Comparison of ENCODE assay signal across 8 cellular contexts in genomic region chr3:52771334-52771681, GRCh38. TPM values are rescaled to one million over a fixed set of nuclear protein-coding genes. Genes with fewer than 3 reads are reported as not detected.
A peak's percentile ranks its signal among the peaks of the same experiment; 100 is the strongest.
DNase-seq lines count a peak whose midpoint lies in the region; ATAC-seq, FAIRE-seq and TF ChIP-seq lines count a peak whose summit lies in the region.

No MANE protein-coding gene starts in this region.

- H2BK12ac ChIP-seq in neuronal stem cell (ENCODE audit: low read length): no peak overlapping the region

- H3K23ac ChIP-seq in neuronal stem cell (ENCODE audit: low read depth, low read length, poor library complexity): no peak overlapping the region

- H3K9me3 ChIP-seq in endothelial cell of umbilical vein (replicated peaks; ENCODE audit: control insufficient read depth, insufficient read depth, low read length) (no peaks in the 10 kb centered on the region), neuronal stem cell (replicated peaks in 1 of 2; ENCODE audit: control insufficient read depth in 2 of 2, insufficient read depth in 1 of 2, low read depth in 1 of 2, low read length in 2 of 2) (no peaks in the 10 kb centered on the region)

- H3K4ac ChIP-seq in neuronal stem cell (ENCODE audit: low read length): no peak overlapping the region

- no peak overlapping the region for H3K18ac ChIP-seq in neuronal stem cell (ENCODE audit: low read length)

- peaks cover 4% of the 10 kb centered on the region for H3K79me1 ChIP-seq in neuronal stem cell (ENCODE audit: low read depth, low read length)

- H3K27ac ChIP-seq in endothelial cell of umbilical vein (ENCODE audit: insufficient read depth, low read depth, low read length) (peak overlapping the region; percentile 54), neuronal stem cell (replicated peaks; ENCODE audit: low read length) (peak overlapping the region; percentile 77)

- H4K91ac ChIP-seq in neuronal stem cell (ENCODE audit: low read depth, low read length, poor library complexity): no peak overlapping the region

- H3K4me3 ChIP-seq in endothelial cell of umbilical vein (replicated peaks in 1 of 3; ENCODE audit: insufficient read depth in 1 of 3, low read depth in 1 of 3, low read length in 3 of 3) (peak overlapping the region; percentile 34 to 81 (median 73)), neuronal stem cell (ENCODE audit: low read length in 2 of 2) (peak overlapping the region; percentile 87 to 88)

- peak overlapping the region; percentile 59 for H2AK5ac ChIP-seq in neuronal stem cell (ENCODE audit: low read depth, low read length)

- CTCF ChIA-PET in endothelial cell of umbilical vein (lab: Charles Lee): interaction anchor here (0.7 to 1.6 kb wide), 2 partner anchors 9 to 49 kb away, joined by 4 to 11 read pairs; no protein-coding TSS in a partner anchor

- H3K4me1 ChIP-seq in endothelial cell of umbilical vein (ENCODE audit: control insufficient read depth, extremely low read depth, insufficient read depth, low read length) (peaks cover 12% of the 10 kb centered on the region), neuronal stem cell (ENCODE audit: control insufficient read depth in 2 of 2, insufficient read depth in 1 of 2, low read depth in 1 of 2, low read length in 2 of 2) (peaks cover 0 to 4% of the 10 kb centered on the region in 2 donors)

- no peak overlapping the region for H2BK15ac ChIP-seq in neuronal stem cell (ENCODE audit: low read length)

- H3K9ac ChIP-seq in endothelial cell of umbilical vein (replicated peaks; ENCODE audit: extremely low read depth, insufficient read depth, low read length): peak overlapping the region; percentile 67
- no peak overlapping the region for H3K9ac ChIP-seq in neuronal stem cell (ENCODE audit: low read depth, low read length, poor library complexity)

- H3K4me2 ChIP-seq in endothelial cell of umbilical vein (ENCODE audit: insufficient read depth, low read length): peak overlapping the region; percentile 74
- H3K4me2 ChIP-seq in neuronal stem cell (ENCODE audit: insufficient read depth, low read length, poor library complexity, severe bottlenecking): peak overlapping the region; percentile 41

- DNase-seq in NCI-H69 (lab: John Stamatoyannopoulos, UW) (peak; percentile 61), endothelial cell of umbilical vein (ENCODE audit: low read depth, low spot score) (no peak), neuronal stem cell (ENCODE audit: low spot score) (no peak), dermis blood vessel endothelial cell (no peak), AG08396 (ENCODE audit: low spot score) (no peak)

- peaks cover 13% of the 10 kb centered on the region for H3K79me2 ChIP-seq in endothelial cell of umbilical vein (ENCODE audit: control insufficient read depth, insufficient read depth, low read length)

- no peak overlapping the region for H2BK120ac ChIP-seq in neuronal stem cell (ENCODE audit: low read depth, low read length)

- H3K27me3 ChIP-seq in endothelial cell of umbilical vein (ENCODE audit: control insufficient read depth in 2 of 2, insufficient read depth in 2 of 2, low read length in 2 of 2) (no peaks in the 10 kb centered on the region), neuronal stem cell (ENCODE audit: control insufficient read depth in 3 of 3, insufficient read depth in 3 of 3, low read depth in 1 of 3, low read length in 3 of 3) (peaks cover 0 to 6% (median 0%) of the 10 kb centered on the region in 3 experiments)

- peak; percentile 9 for ATAC-seq in GM19035 (IDR thresholded peaks at IDR 0.05; ENCODE audit: unreplicated experiment)
- no peak for ATAC-seq in GM19455 (IDR thresholded peaks at IDR 0.05; ENCODE audit: unreplicated experiment)
- no peak for ATAC-seq in GM21390 (IDR thresholded peaks at IDR 0.05; ENCODE audit: unreplicated experiment)

- no peaks in the 10 kb centered on the region for H3K9me1 ChIP-seq in endothelial cell of umbilical vein (replicated peaks; ENCODE audit: control insufficient read depth, extremely low read depth, insufficient read depth, low read length)

- no peak for FAIRE-seq in endothelial cell of umbilical vein (lab: Jason Lieb, UNC)

- BruUV-seq in endothelial cell of umbilical vein (replicated peaks; lab: Mats Ljungman, UMichigan): TSS peak; percentile 97

- H3K36me3 ChIP-seq in endothelial cell of umbilical vein (ENCODE audit: control insufficient read depth in 2 of 2, extremely low read depth in 1 of 2, insufficient read depth in 2 of 2, low read length in 2 of 2) (peaks cover 0 to 3% of the 10 kb centered on the region in 2 experiments), neuronal stem cell (replicated peaks in 1 of 2; ENCODE audit: control insufficient read depth in 2 of 2, insufficient read depth in 2 of 2, low read length in 2 of 2) (peaks cover 7 to 23% of the 10 kb centered on the region in 2 donors)

- no peak overlapping the region for H3K14ac ChIP-seq in neuronal stem cell (ENCODE audit: low read length)

- no peaks in the 10 kb centered on the region for H4K20me1 ChIP-seq in endothelial cell of umbilical vein (replicated peaks; ENCODE audit: control insufficient read depth, extremely low read depth, insufficient read depth, low read length)

- no CpG with 5 or more reads among the region's 5 CpGs for WGBS in neuronal stem cell (ENCODE audit: extremely low coverage in 2 of 2, insufficient read length in 2 of 2, insufficient replicate concordance in 1 of 2), 2 donors

- no peak for TF ChIP-seq POLR2A in endothelial cell of umbilical vein (IDR thresholded peaks at IDR 0.05; ENCODE audit: low read depth, low read length)

- POLR2A ChIA-PET in endothelial cell of umbilical vein (lab: Charles Lee): no interaction called here

- no peak for TF ChIP-seq CTCF in endothelial cell of umbilical vein (IDR thresholded peaks at IDR 0.05; ENCODE audit: extremely low read depth in 1 of 2, insufficient read depth in 1 of 2, low read depth in 1 of 2, low read length in 2 of 2)

- H4K8ac ChIP-seq in neuronal stem cell (ENCODE audit: low read depth, low read length): no peak overlapping the region

- intact Hi-C loops in endothelial cell of umbilical vein (cut with micrococcal nuclease): no loop called here

- dilution Hi-C loops in endothelial cell of umbilical vein (cut with MboI; ENCODE audit: extremely low pct_ligation_motif_present, low sequenced_read_pairs): no loop called here

- H2AFZ ChIP-seq in endothelial cell of umbilical vein (ENCODE audit: low read depth, low read length) (peak overlapping the region; percentile 91), neuronal stem cell (ENCODE audit: low read length) (peak overlapping the region; percentile 96)

- H2BK5ac ChIP-seq in neuronal stem cell (ENCODE audit: low read length): no peak overlapping the region

RNA-seq across cellular contexts. Expression of gene NEK4, which starts 0.6 kb away (rescaled TPM):
- total RNA-seq in endothelial cell of umbilical vein (20.8 and 24.0 TPM in 2 replicates), dermis blood vessel endothelial cell (14.3 and 18.7 TPM in 2 replicates)
- 3.6 and 4.4 TPM in 2 replicates for polyA plus RNA-seq in endothelial cell of umbilical vein
- 5.9 and 7.1 TPM in 2 replicates for polyA plus RNA-seq in endothelial cell of umbilical vein (2011; cell fraction: cytosol; rRNA removed)
- 16.2 and 19.3 TPM in 2 replicates for polyA plus RNA-seq in endothelial cell of umbilical vein (2011; cell fraction: nucleus; rRNA removed)
- polyA plus RNA-seq in endothelial cell of umbilical vein (2012): 6.9 and 7.7 TPM in 2 replicates
- 14.1 and 14.4 TPM in 2 replicates for polyA minus RNA-seq in endothelial cell of umbilical vein
- 20.0 TPM for polyA minus RNA-seq in endothelial cell of umbilical vein (2011; cell fraction: cytosol; rRNA and poly(A)+ RNA removed)
- 14.3 and 21.7 TPM in 2 replicates for polyA minus RNA-seq in endothelial cell of umbilical vein (2011; cell fraction: nucleus; rRNA and poly(A)+ RNA removed)
- 15.7 TPM for polyA plus RNA-seq in neuronal stem cell (2013, experiment 1 of 2)
- polyA plus RNA-seq in neuronal stem cell (2013, experiment 2 of 2): 16.7 TPM

RNA-seq across cellular contexts. Expression of gene ITIH1, which starts 6.1 kb away (rescaled TPM):
- total RNA-seq in endothelial cell of umbilical vein (not detected in 2 replicates), dermis blood vessel endothelial cell (not detected in 2 replicates)
- not detected in 2 replicates for polyA plus RNA-seq in endothelial cell of umbilical vein
- not detected in 2 replicates for polyA plus RNA-seq in endothelial cell of umbilical vein (2011; cell fraction: cytosol; rRNA removed)
- polyA plus RNA-seq in endothelial cell of umbilical vein (2011; cell fraction: nucleus; rRNA removed): not detected in 2 replicates
- not detected in 2 replicates for polyA plus RNA-seq in endothelial cell of umbilical vein (2012)
- polyA minus RNA-seq in endothelial cell of umbilical vein: not detected in 2 replicates
- not detected for polyA minus RNA-seq in endothelial cell of umbilical vein (2011; cell fraction: cytosol; rRNA and poly(A)+ RNA removed)
- polyA minus RNA-seq in endothelial cell of umbilical vein (2011; cell fraction: nucleus; rRNA and poly(A)+ RNA removed): not detected in 2 replicates
- polyA plus RNA-seq in neuronal stem cell (2013, experiment 1 of 2): not detected
- polyA plus RNA-seq in neuronal stem cell (2013, experiment 2 of 2): not detected

RNA-seq across cellular contexts. Expression of gene ITIH3, which starts 23.3 kb away (rescaled TPM):
- total RNA-seq in endothelial cell of umbilical vein (not detected in 2 replicates), dermis blood vessel endothelial cell (0.19 and 0.34 TPM in 2 replicates)
- polyA plus RNA-seq in endothelial cell of umbilical vein: not detected in 2 replicates
- 0.03 TPM in 1 of 2 replicates, not detected in the other for polyA plus RNA-seq in endothelial cell of umbilical vein (2011; cell fraction: cytosol; rRNA removed)
- polyA plus RNA-seq in endothelial cell of umbilical vein (2011; cell fraction: nucleus; rRNA removed): not detected in 2 replicates
- not detected in 2 replicates for polyA plus RNA-seq in endothelial cell of umbilical vein (2012)
- polyA minus RNA-seq in endothelial cell of umbilical vein: not detected in 2 replicates
- not detected for polyA minus RNA-seq in endothelial cell of umbilical vein (2011; cell fraction: cytosol; rRNA and poly(A)+ RNA removed)
- not detected in 2 replicates for polyA minus RNA-seq in endothelial cell of umbilical vein (2011; cell fraction: nucleus; rRNA and poly(A)+ RNA removed)
- 0.07 TPM for polyA plus RNA-seq in neuronal stem cell (2013, experiment 1 of 2)
- polyA plus RNA-seq in neuronal stem cell (2013, experiment 2 of 2): 0.08 TPM

RNA-seq across cellular contexts. Expression of gene ITIH4, which starts 59.2 kb away (rescaled TPM):
- total RNA-seq in endothelial cell of umbilical vein: 0.60 and 2.4 TPM in 2 replicates
- 0.17 and 0.46 TPM in 2 replicates for polyA plus RNA-seq in endothelial cell of umbilical vein
- 0.18 TPM in 1 of 2 replicates, not detected in the other for polyA plus RNA-seq in endothelial cell of umbilical vein (2011; cell fraction: cytosol; rRNA removed)
- 5.5 and 7.1 TPM in 2 replicates for polyA plus RNA-seq in endothelial cell of umbilical vein (2011; cell fraction: nucleus; rRNA removed)
- polyA plus RNA-seq in endothelial cell of umbilical vein (2012): not detected in 2 replicates
- 0.76 TPM in 1 of 2 replicates, not detected in the other for polyA minus RNA-seq in endothelial cell of umbilical vein
- 0.41 TPM for polyA minus RNA-seq in endothelial cell of umbilical vein (2011; cell fraction: cytosol; rRNA and poly(A)+ RNA removed)
- 1.9 and 4.4 TPM in 2 replicates for polyA minus RNA-seq in endothelial cell of umbilical vein (2011; cell fraction: nucleus; rRNA and poly(A)+ RNA removed)
- 1.4 TPM for polyA plus RNA-seq in neuronal stem cell (2013, experiment 1 of 2)
- 1.7 TPM for polyA plus RNA-seq in neuronal stem cell (2013, experiment 2 of 2)
- 0.19 and 1.9 TPM in 2 replicates for total RNA-seq in dermis blood vessel endothelial cell
